13 cellular contexts compared by ENCODE assay signal in the genomic region with DNA sequence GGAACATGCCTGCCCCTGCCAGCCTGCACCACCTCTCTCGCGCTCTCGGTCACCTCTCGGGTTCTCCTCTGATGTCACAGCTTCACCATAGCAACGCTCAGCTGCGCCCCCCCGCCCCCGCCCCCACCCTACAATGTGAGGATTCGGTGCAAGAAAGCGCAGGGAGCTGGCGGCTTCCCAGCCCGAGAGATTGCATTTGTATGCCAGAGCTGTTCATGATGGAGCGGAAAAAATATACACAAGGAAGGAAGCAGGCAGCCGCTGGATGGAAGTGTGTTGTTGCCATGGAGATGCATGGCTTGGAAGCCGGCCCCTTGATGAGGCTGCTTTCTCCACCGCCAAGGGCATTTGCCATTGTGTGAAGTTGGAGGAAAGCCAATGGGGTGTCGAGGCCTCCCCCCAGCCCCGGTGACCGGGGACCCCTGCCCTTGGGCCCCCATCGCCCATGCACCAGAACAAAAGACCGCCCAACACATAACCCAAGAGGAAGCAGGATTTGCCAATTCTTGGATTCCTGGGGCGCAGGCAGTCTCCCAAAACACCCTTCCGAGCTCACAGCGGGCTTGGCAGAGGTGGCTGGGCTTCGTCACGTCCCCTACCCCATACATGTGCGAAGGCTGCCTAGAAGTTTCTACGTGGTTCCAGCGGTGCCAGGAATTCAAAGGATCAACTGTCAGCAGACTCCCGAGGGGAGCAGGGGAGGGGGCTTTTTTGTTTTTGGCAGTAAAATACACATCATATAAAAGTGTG.
DNase-seq lines count a peak whose midpoint lies in the region; ATAC-seq, FAIRE-seq and TF ChIP-seq lines count a peak whose summit lies in the region.
"Had no signal": no experiment of that assay in that cellular context is flagged by ENCODE, and none has a peak within 500 bp of the region (broad histone marks: within the 10 kb centered on the region; RNA-seq: fewer than 3 reads in every experiment).

No MANE protein-coding gene starts in this region.

- no peak overlapping the region for H2BK5ac ChIP-seq in H1 (ENCODE audit: low read depth, low read length)

- DNase-seq in NCI-H2227 (lab: John Stamatoyannopoulos, UW; ENCODE audit: unreplicated experiment) (peak; percentile 78), H1 (ENCODE audit: low read depth in 1 of 2, low spot score in 2 of 2) (no peak), left lung (peak in 1 of 2 donors; percentile 61), spleen (no peak), HUDEP-2 (lab: John Stamatoyannopoulos, UW; ENCODE audit: unreplicated experiment in 76 of 76) (no peak), SK-N-SH (no peak), ureter (ENCODE audit: low spot score) (no peak)
- DNase-seq in stimulated activated naive CD8-positive, alpha-beta T cell treated with anti-CD3 and anti-CD28 coated beads, Interleukin-15, amount 100 ng/mL, for 72 hours = no peak
- DNase-seq: NCI-H1436 treated with DMSO at 0.1 percent for 48 hours had no signal

- H3K9me3 Mint-ChIP-seq in stimulated activated naive CD8-positive, alpha-beta T cell treated with anti-CD3 and anti-CD28 coated beads, Interleukin-15, amount 100 ng/mL, for 72 hours = no peaks in the 10 kb centered on the region

- H3K4me2 ChIP-seq in H1 (ENCODE audit: insufficient read depth in 1 of 2, low read depth in 2 of 2, low read length in 2 of 2) = no peak overlapping the region
- H3K4me2 ChIP-seq in SK-N-SH = no peak overlapping the region

- peak overlapping the region; percentile 83; the same call in 1 of the 2 replicates for H4K8ac ChIP-seq in H1 (ENCODE audit: extremely low read depth, insufficient read depth, low read length)

- intact Hi-C loops in left lung (cut with DNase I) (no loop called here), spleen (cut with DNase I; ENCODE audit: low total_unique reads) (no loop called here)

- no peak overlapping the region for H4K91ac ChIP-seq in H1 (replicated peaks; ENCODE audit: insufficient read length, low read length)

- H3K4me3 ChIP-seq in H1 (ENCODE audit: extremely low read depth in 1 of 4, insufficient read depth in 2 of 4, low read depth in 3 of 4, low read length in 4 of 4) = no peak overlapping the region
- H3K4me3 ChIP-seq in left lung = no peak overlapping the region
- no peak overlapping the region for H3K4me3 ChIP-seq in spleen
- no peak overlapping the region for H3K4me3 ChIP-seq in SK-N-SH (ENCODE audit: low read depth in 2 of 2, low read length in 1 of 2)
- H3K4me3 ChIP-seq: BLaER1 had no signal

- H2AK5ac ChIP-seq in H1 (ENCODE audit: low read depth, low read length) = no peak overlapping the region

- TF ChIP-seq RAD21 in H1 (IDR thresholded peaks at IDR 0.05 in 1 of 2, conservative IDR thresholded peaks at IDR 0.05 in 1 of 2; ENCODE audit: low read depth in 2 of 2, low read length in 2 of 2) (no peak), SK-N-SH (IDR thresholded peaks at IDR 0.05; ENCODE audit: low read length) (no peak)

- TF ChIP-seq POLR2A in H1 (IDR thresholded peaks at IDR 0.05; ENCODE audit: control extremely low read depth in 1 of 2, low read depth in 2 of 2, low read length in 2 of 2) (no peak), spleen (IDR thresholded peaks at IDR 0.05) (no peak)

- H3K79me1 ChIP-seq in H1 (ENCODE audit: low read depth, low read length) = no peaks in the 10 kb centered on the region

- no peak overlapping the region for H4K5ac ChIP-seq in H1 (ENCODE audit: insufficient read length, low read depth, low read length)

- H3K27ac Mint-ChIP-seq in stimulated activated naive CD8-positive, alpha-beta T cell treated with anti-CD3 and anti-CD28 coated beads, Interleukin-15, amount 100 ng/mL, for 72 hours = no peak overlapping the region

- no peak overlapping the region for H2BK20ac ChIP-seq in H1 (ENCODE audit: low read length)

- H4K20me1 ChIP-seq in H1 (replicated peaks in 1 of 2; ENCODE audit: control insufficient read depth in 1 of 2, insufficient read depth in 2 of 2, low read length in 2 of 2) (peaks cover 2 to 3% of the 10 kb centered on the region in 2 experiments), SK-N-SH (ENCODE audit: insufficient read depth) (no peaks in the 10 kb centered on the region)

- H3K56ac ChIP-seq in H1 (replicated peaks; ENCODE audit: insufficient read length, low read depth, low read length) = no peak overlapping the region

- H3K27me3 Mint-ChIP-seq in stimulated activated naive CD8-positive, alpha-beta T cell treated with anti-CD3 and anti-CD28 coated beads, Interleukin-15, amount 100 ng/mL, for 72 hours = no peaks in the 10 kb centered on the region

- H3K18ac ChIP-seq in H1 (ENCODE audit: extremely low read depth, low read length) = no peak overlapping the region

- no peak overlapping the region for H3K14ac ChIP-seq in H1 (ENCODE audit: insufficient read length)

- no peak overlapping the region for H2BK120ac ChIP-seq in H1 (replicated peaks; ENCODE audit: low read depth, low read length)

- no peaks in the 10 kb centered on the region for H3K9me2 ChIP-seq in SK-N-SH

- H3K4me1 ChIP-seq in H1 (replicated peaks in 1 of 4; ENCODE audit: control insufficient read depth in 3 of 4, insufficient read depth in 4 of 4, low read length in 3 of 4) (no peaks in the 10 kb centered on the region), left lung (peaks cover 4 to 22% of the 10 kb centered on the region in 2 donors), spleen (peaks cover 0 to 46% (median 23%) of the 10 kb centered on the region in 6 donors), SK-N-SH (ENCODE audit: control insufficient read depth in 1 of 2, insufficient read depth in 2 of 2, low read depth in 1 of 2, low read length in 1 of 2) (peaks cover 0 to 8% of the 10 kb centered on the region in 2 experiments; a peak in 2 of 4 replicates)

- H3K79me2 ChIP-seq in H1 (ENCODE audit: control insufficient read depth in 1 of 2, insufficient read depth in 2 of 2, low read length in 2 of 2) = no peaks in the 10 kb centered on the region
- H3K79me2 ChIP-seq in SK-N-SH (ENCODE audit: insufficient read depth) = no peaks in the 10 kb centered on the region

- TF ChIP-seq EP300 in H1 (IDR thresholded peaks at IDR 0.05; ENCODE audit: borderline replicate concordance in 1 of 2, low read depth in 2 of 2, low read length in 2 of 2) (no peak), SK-N-SH (IDR thresholded peaks at IDR 0.05; ENCODE audit: borderline replicate concordance in 1 of 2, low read depth in 1 of 2, low read length in 1 of 2) (no peak)

- H3K4me3 Mint-ChIP-seq in stimulated activated naive CD8-positive, alpha-beta T cell treated with anti-CD3 and anti-CD28 coated beads, Interleukin-15, amount 100 ng/mL, for 72 hours = no peak overlapping the region

- no peak overlapping the region for H2AFZ ChIP-seq in H1 (ENCODE audit: low read length)
- no peak overlapping the region for H2AFZ ChIP-seq in SK-N-SH (ENCODE audit: low read depth)

- no peak overlapping the region for H3K23ac ChIP-seq in H1 (ENCODE audit: insufficient read length)

- H3K4me1 Mint-ChIP-seq in stimulated activated naive CD8-positive, alpha-beta T cell treated with anti-CD3 and anti-CD28 coated beads, Interleukin-15, amount 100 ng/mL, for 72 hours = peaks cover 8% of the 10 kb centered on the region

- no peak for FAIRE-seq in H1 (lab: Jason Lieb, UNC)
- FAIRE-seq: G401.6, HTR-8/SVneo had no signal

- H3K27ac ChIP-seq in H1 (ENCODE audit: low read depth, low read length) (no peak overlapping the region), left lung (peak overlapping the region in 1 of 2 donors; percentile 60), spleen (peak overlapping the region in 5 of 8 donors; percentile 14 to 54 (median 35)), SK-N-SH (ENCODE audit: low read depth in 2 of 2, low read length in 1 of 2) (no peak overlapping the region)
- H3K27ac ChIP-seq: BLaER1, neutrophil had no signal

- POLR2A ChIA-PET in H1 (lab: Charles Lee; ENCODE audit: partially characterized antibody) = interaction anchor here (2.3 kb wide), 1 partner anchor 76 kb away, joined by 7 read pairs; no protein-coding TSS in a partner anchor
- POLR2A ChIA-PET in SK-N-SH (lab: Yijun Ruan, JAX) = no interaction called here

- H3K23me2 ChIP-seq in H1 (ENCODE audit: low read depth, low read length) = no peaks in the 10 kb centered on the region

- H3K9me3 ChIP-seq in H1 (ENCODE audit: insufficient read depth in 2 of 2, low read depth in 1 of 2, low read length in 1 of 2) (no peaks in the 10 kb centered on the region), left lung (no peaks in the 10 kb centered on the region), spleen (no peaks in the 10 kb centered on the region), SK-N-SH (no peaks in the 10 kb centered on the region)
- H3K9me3 ChIP-seq: BLaER1, neutrophil had no signal

- no peak overlapping the region for H3K4ac ChIP-seq in H1 (replicated peaks; ENCODE audit: insufficient read length, low read depth, low read length)

- H3K9ac ChIP-seq in H1 (replicated peaks in 1 of 4; ENCODE audit: extremely low read depth in 1 of 4, low read depth in 3 of 4, low read length in 3 of 4) = no peak overlapping the region
- no peak overlapping the region for H3K9ac ChIP-seq in SK-N-SH
- H3K9ac ChIP-seq: BLaER1 had no signal

- H3K27me3 ChIP-seq in H1 (replicated peaks in 1 of 4; ENCODE audit: control insufficient read depth in 3 of 4, extremely low read depth in 1 of 4, insufficient read depth in 3 of 4, low read length in 3 of 4) (no peaks in the 10 kb centered on the region), left lung (no peaks in the 10 kb centered on the region), spleen (replicated peaks in 1 of 7) (no peaks in the 10 kb centered on the region), SK-N-SH (ENCODE audit: insufficient read depth) (no peaks in the 10 kb centered on the region)
- H3K27me3 ChIP-seq: BLaER1, neutrophil had no signal

- TF ChIP-seq CTCF in H1 (IDR thresholded peaks at IDR 0.05; ENCODE audit: control extremely low read depth in 1 of 3, insufficient read depth in 1 of 3, low read depth in 1 of 3, low read length in 3 of 3) (no peak), left lung (IDR thresholded peaks at IDR 0.05) (no peak), spleen (IDR thresholded peaks at IDR 0.05 in 8 of 11, conservative IDR thresholded peaks at IDR 0.05 in 3 of 11) (no peak), SK-N-SH (IDR thresholded peaks at IDR 0.05) (no peak)

- H3K36me3 ChIP-seq in H1 (ENCODE audit: control insufficient read depth in 2 of 4, insufficient read depth in 4 of 4, low read length in 3 of 4) (peaks cover 5 to 19% (median 13%) of the 10 kb centered on the region in 4 experiments; a peak in 7 of 8 replicates), left lung (peaks cover 0 to 100% of the 10 kb centered on the region in 2 donors), spleen (peaks cover 0 to 100% (median 84%) of the 10 kb centered on the region in 6 donors), SK-N-SH (replicated peaks in 1 of 2; ENCODE audit: control insufficient read depth in 1 of 2, insufficient read depth in 2 of 2, low read length in 1 of 2) (peaks cover 0 to 16% of the 10 kb centered on the region in 2 experiments)

- no peak overlapping the region for H2BK15ac ChIP-seq in H1 (ENCODE audit: low read length)

- CTCF ChIA-PET in H1 (lab: Charles Lee; ENCODE audit: partially characterized antibody) (interaction anchor here (0.5 to 9.8 kb wide), 48 partner anchors 8 to 550 kb away, joined by 3 to 134 read pairs (median 6); no protein-coding TSS in a partner anchor), SK-N-SH (lab: Yijun Ruan, JAX) (interaction anchor here (0.5 to 3.7 kb wide), 23 partner anchors 10 to 405 kb away, joined by 3 to 17 read pairs (median 3); no protein-coding TSS in a partner anchor)

- H2BK12ac ChIP-seq in H1 (ENCODE audit: low read depth, low read length) = no peak overlapping the region

- ATAC-seq in left lung = peak; percentile 10
- ATAC-seq in stimulated activated naive CD8-positive, alpha-beta T cell treated with anti-CD3 and anti-CD28 coated beads, Interleukin-15, amount 100 ng/mL, for 72 hours = no peak

- WGBS in H1 (ENCODE audit: extremely low coverage in 1 of 2, insufficient coverage in 1 of 2, insufficient read length in 1 of 2, insufficient replicate concordance in 2 of 2, low coverage in 1 of 2, low lambda C conversion rate in 2 of 2, missing lambda C conversion rate in 1 of 2), 2 experiments = 91% methylated on average over 27 of the region's 30 CpGs; no CpG with 5 or more reads in 1 of the 2 experiments
- WGBS in spleen, 5 donors = 73 to 90% (median 79%) methylated on average over 27 to 30 of the region's 30 CpGs
- 89% methylated on average over 24 of the region's 30 CpGs for WGBS in SK-N-SH (ENCODE audit: low lambda C conversion rate)

- H3F3A ChIP-seq in SK-N-SH (replicated peaks; ENCODE audit: insufficient read depth) = no peaks in the 10 kb centered on the region

Comparison
In these comparisons a context has a peak if more than half of its experiments do, and no peak if none do; other contexts are left out.
1. H3K27ac ChIP-seq: peak in spleen (5 of 8); none in H1 (single experiment) and SK-N-SH (0 of 2).